7 cellular contexts compared by ENCODE assay signal in the genomic region with DNA sequence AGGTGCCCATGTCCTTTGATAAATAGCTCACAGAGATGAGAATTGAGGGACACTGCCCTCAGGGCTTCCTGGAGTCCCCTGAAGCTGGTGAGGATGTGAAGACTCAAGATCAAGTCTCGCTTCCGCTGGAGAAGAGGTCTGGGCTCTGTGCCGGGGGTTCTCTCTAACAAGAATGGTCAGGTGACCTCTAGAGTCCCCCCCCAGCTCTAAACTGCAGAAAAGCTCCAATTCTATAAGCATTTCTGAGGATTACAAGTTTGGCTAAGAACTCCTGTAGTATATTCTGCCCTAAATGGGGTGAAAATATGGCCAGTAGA. TPM values are rescaled to one million over a fixed set of nuclear protein-coding genes. Genes with fewer than 3 reads are reported as not detected.
A peak's percentile ranks its signal among the peaks of the same experiment; 100 is the strongest.
DNase-seq lines count a peak whose midpoint lies in the region; ATAC-seq and TF ChIP-seq lines count a peak whose summit lies in the region.

No MANE protein-coding gene starts in this region.

- DNase-seq in WTC11 (ENCODE audit: low spot score) (no peak), immature natural killer cell (peak in 2 of 3 donors; percentile 26 to 41), DMS153 (lab: John Stamatoyannopoulos, UW) (no peak), COR-L47 (lab: John Stamatoyannopoulos, UW) (no peak)
- DNase-seq in stimulated activated naive CD4-positive, alpha-beta T cell treated with Interleukin-2 at 50 U/mL for 16 hours (lab: John Stamatoyannopoulos, UW) = peak; percentile 26
- no peak for DNase-seq in effector CD4-positive, alpha-beta T cell

- H3K27me3 Mint-ChIP-seq in WTC11 (ENCODE audit: low read depth) = no peaks in the 10 kb centered on the region
- H3K27me3 Mint-ChIP-seq in immature natural killer cell (ENCODE audit: low read depth in 3 of 3) = peaks cover 0 to 3% (median 2%) of the 10 kb centered on the region in 3 donors

- no peaks in the 10 kb centered on the region for H3K9me3 Mint-ChIP-seq in WTC11
- H3K9me3 Mint-ChIP-seq in immature natural killer cell = no peaks in the 10 kb centered on the region

- POLR2A ChIA-PET in WTC11 (lab: Charles Lee) = interaction anchor here (1.4 kb wide), 1 partner anchor 13 kb away, joined by 3 read pairs; no protein-coding TSS in a partner anchor

- H3K27ac Mint-ChIP-seq in WTC11 (peak overlapping the region; percentile 72), immature natural killer cell (peak overlapping the region; percentile 93 to 99 (median 97))

- ATAC-seq in HG03135 (IDR thresholded peaks at IDR 0.05; ENCODE audit: unreplicated experiment) = peak; percentile 11
- no peak for ATAC-seq in WTC11

- H3K36me3 Mint-ChIP-seq in WTC11 (peaks cover 6% of the 10 kb centered on the region), immature natural killer cell (peaks cover 0 to 11% (median 0%) of the 10 kb centered on the region in 3 donors)

- H3K4me1 Mint-ChIP-seq in WTC11 (peaks cover 49% of the 10 kb centered on the region), immature natural killer cell (peaks cover 87 to 98% of the 10 kb centered on the region in 2 donors)

- TF ChIP-seq CTCF in WTC11 (IDR thresholded peaks at IDR 0.05) = no peak

- H3K4me3 Mint-ChIP-seq in WTC11 = no peak overlapping the region
- H3K4me3 Mint-ChIP-seq in immature natural killer cell = peak overlapping the region; percentile 84 to 98 (median 88)

- CTCF ChIA-PET in WTC11 (lab: Charles Lee) = interaction anchor here (0.8 to 1.3 kb wide), 4 partner anchors 8 to 686 kb away, joined by 3 read pairs; no protein-coding TSS in a partner anchor

TF ChIP-seq in WTC11, 78 proteins besides CTCF, POLR2A, EP300 and RAD21:
- TF ChIP-seq, protein P1, sequence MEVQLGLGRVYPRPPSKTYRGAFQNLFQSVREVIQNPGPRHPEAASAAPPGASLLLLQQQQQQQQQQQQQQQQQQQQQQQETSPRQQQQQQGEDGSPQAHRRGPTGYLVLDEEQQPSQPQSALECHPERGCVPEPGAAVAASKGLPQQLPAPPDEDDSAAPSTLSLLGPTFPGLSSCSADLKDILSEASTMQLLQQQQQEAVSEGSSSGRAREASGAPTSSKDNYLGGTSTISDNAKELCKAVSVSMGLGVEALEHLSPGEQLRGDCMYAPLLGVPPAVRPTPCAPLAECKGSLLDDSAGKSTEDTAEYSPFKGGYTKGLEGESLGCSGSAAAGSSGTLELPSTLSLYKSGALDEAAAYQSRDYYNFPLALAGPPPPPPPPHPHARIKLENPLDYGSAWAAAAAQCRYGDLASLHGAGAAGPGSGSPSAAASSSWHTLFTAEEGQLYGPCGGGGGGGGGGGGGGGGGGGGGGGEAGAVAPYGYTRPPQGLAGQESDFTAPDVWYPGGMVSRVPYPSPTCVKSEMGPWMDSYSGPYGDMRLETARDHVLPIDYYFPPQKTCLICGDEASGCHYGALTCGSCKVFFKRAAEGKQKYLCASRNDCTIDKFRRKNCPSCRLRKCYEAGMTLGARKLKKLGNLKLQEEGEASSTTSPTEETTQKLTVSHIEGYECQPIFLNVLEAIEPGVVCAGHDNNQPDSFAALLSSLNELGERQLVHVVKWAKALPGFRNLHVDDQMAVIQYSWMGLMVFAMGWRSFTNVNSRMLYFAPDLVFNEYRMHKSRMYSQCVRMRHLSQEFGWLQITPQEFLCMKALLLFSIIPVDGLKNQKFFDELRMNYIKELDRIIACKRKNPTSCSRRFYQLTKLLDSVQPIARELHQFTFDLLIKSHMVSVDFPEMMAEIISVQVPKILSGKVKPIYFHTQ (CRISPR knock-in tag; IDR thresholded peaks at IDR 0.05) = no peak
- TF ChIP-seq, protein P2, sequence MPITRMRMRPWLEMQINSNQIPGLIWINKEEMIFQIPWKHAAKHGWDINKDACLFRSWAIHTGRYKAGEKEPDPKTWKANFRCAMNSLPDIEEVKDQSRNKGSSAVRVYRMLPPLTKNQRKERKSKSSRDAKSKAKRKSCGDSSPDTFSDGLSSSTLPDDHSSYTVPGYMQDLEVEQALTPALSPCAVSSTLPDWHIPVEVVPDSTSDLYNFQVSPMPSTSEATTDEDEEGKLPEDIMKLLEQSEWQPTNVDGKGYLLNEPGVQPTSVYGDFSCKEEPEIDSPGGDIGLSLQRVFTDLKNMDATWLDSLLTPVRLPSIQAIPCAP (CRISPR knock-in tag; IDR thresholded peaks at IDR 0.05) = no peak
- TF ChIP-seq SP1 (CRISPR knock-in tag; conservative IDR thresholded peaks at IDR 0.05) = no peak
- no peak for TF ChIP-seq ZNF219 (CRISPR knock-in tag; IDR thresholded peaks at IDR 0.05; ENCODE audit: borderline replicate concordance)
- no peak for TF ChIP-seq GTF2I (CRISPR knock-in tag; conservative IDR thresholded peaks at IDR 0.05)
- TF ChIP-seq NR1H2 (CRISPR knock-in tag; IDR thresholded peaks at IDR 0.05) = no peak
- TF ChIP-seq, protein P3, sequence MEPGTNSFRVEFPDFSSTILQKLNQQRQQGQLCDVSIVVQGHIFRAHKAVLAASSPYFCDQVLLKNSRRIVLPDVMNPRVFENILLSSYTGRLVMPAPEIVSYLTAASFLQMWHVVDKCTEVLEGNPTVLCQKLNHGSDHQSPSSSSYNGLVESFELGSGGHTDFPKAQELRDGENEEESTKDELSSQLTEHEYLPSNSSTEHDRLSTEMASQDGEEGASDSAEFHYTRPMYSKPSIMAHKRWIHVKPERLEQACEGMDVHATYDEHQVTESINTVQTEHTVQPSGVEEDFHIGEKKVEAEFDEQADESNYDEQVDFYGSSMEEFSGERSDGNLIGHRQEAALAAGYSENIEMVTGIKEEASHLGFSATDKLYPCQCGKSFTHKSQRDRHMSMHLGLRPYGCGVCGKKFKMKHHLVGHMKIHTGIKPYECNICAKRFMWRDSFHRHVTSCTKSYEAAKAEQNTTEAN (CRISPR knock-in tag; IDR thresholded peaks at IDR 0.05) = no peak
- TF ChIP-seq MXD4 (CRISPR knock-in tag; IDR thresholded peaks at IDR 0.05; ENCODE audit: borderline replicate concordance) = no peak
- TF ChIP-seq, protein P4, sequence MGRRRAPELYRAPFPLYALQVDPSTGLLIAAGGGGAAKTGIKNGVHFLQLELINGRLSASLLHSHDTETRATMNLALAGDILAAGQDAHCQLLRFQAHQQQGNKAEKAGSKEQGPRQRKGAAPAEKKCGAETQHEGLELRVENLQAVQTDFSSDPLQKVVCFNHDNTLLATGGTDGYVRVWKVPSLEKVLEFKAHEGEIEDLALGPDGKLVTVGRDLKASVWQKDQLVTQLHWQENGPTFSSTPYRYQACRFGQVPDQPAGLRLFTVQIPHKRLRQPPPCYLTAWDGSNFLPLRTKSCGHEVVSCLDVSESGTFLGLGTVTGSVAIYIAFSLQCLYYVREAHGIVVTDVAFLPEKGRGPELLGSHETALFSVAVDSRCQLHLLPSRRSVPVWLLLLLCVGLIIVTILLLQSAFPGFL (CRISPR knock-in tag; IDR thresholded peaks at IDR 0.05; ENCODE audit: borderline replicate concordance) = no peak
- no peak for TF ChIP-seq GABPB1 (CRISPR knock-in tag; IDR thresholded peaks at IDR 0.05)
- TF ChIP-seq NR3C1 (CRISPR knock-in tag; conservative IDR thresholded peaks at IDR 0.05; ENCODE audit: low read depth) = no peak
- TF ChIP-seq, protein P5, sequence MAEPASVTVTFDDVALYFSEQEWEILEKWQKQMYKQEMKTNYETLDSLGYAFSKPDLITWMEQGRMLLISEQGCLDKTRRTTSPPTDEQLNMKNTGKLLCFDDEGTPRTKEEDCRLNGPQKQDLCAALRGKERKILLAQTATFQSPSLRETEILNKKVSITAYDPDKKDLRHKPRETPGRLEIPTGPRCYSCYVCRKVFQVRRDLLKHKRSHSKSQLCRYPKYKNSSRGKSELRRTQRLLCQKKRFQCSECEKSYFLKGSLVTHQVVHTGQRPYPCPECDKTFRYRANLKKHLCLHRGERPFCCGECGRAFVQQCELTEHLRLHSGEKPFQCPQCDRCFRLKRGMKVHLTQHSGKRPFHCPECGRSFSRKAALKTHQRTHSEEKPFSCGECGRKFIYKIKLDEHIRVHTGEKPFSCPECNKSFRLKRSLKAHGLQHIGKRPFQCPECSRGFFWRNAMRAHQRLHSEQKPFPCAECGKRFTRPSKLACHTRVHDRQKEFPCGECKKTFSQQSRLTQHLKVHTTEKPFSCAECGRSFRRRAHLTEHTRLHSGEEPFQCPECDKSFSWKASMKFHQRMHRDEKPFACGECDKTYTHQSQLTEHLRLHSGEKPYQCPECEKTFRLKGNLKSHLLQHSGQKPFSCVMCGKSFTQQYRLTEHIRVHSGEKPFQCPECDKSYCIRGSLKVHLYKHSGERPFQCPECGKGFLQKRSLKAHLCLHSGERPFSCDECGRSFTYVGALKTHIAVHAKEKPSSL (CRISPR knock-in tag; conservative IDR thresholded peaks at IDR 0.05) = no peak
- no peak for TF ChIP-seq SOX15 (CRISPR knock-in tag; IDR thresholded peaks at IDR 0.05)
- TF ChIP-seq SMAD3 (CRISPR knock-in tag; IDR thresholded peaks at IDR 0.05; ENCODE audit: borderline replicate concordance) = no peak
- TF ChIP-seq, protein P6, sequence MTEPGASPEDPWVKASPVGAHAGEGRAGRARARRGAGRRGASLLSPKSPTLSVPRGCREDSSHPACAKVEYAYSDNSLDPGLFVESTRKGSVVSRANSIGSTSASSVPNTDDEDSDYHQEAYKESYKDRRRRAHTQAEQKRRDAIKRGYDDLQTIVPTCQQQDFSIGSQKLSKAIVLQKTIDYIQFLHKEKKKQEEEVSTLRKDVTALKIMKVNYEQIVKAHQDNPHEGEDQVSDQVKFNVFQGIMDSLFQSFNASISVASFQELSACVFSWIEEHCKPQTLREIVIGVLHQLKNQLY (CRISPR knock-in tag; IDR thresholded peaks at IDR 0.05) = no peak
- TF ChIP-seq, protein P7, sequence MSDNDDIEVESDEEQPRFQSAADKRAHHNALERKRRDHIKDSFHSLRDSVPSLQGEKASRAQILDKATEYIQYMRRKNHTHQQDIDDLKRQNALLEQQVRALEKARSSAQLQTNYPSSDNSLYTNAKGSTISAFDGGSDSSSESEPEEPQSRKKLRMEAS (CRISPR knock-in tag; IDR thresholded peaks at IDR 0.05) = no peak

RNA-seq across cellular contexts. Expression of a gene that starts 32.4 kb away (rescaled TPM):
- 10.4 to 12.2 TPM (median 11.8 TPM) in 3 replicates for total RNA-seq in WTC11 (2021)
- 10 to 100 TPM; 17.3 to 80.1 (median 31.0) TPM for polyA plus RNA-seq in immature natural killer cell

Comparison
In these comparisons a context has a peak if more than half of its experiments do, and no peak if none do; other contexts are left out.
1. DNase-seq: peak in immature natural killer cell (2 of 3) and stimulated activated naive CD4-positive, alpha-beta T cell treated with Interleukin-2 at 50 U/mL for 16 hours (single experiment); none in WTC11 (single experiment), DMS153 (single experiment), effector CD4-positive, alpha-beta T cell (single experiment) and COR-L47 (single experiment).